In the genomic region with DNA sequence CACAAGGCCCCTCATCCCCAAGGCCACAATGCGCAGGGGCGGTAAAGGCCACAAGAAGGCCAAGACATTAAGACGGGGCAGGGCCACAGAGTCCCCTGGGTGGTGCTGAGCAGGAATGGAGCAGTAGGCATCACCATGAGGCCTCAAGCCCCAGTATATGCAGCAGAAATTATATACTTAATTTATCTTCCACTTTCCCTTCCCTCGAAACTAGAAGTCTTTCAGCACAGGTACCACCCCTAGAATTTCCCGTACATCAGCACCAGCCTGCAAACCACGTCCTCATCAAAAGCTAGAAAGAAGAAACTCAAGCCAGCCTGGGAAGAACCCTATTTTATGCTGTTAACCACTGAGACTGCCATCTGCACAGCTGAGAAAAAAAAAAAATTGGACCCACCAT, we compare ENCODE assay signal across 12 cellular contexts.
A peak's percentile ranks its signal among the peaks of the same experiment; 100 is the strongest.
DNase-seq lines count a peak whose midpoint lies in the region; ATAC-seq and TF ChIP-seq lines count a peak whose summit lies in the region.
"Had no signal": no experiment of that assay in that cellular context is flagged by ENCODE, and none has a peak within 500 bp of the region (broad histone marks: within the 10 kb centered on the region; RNA-seq: fewer than 3 reads in every experiment).

No MANE protein-coding gene starts in this region.

- H3K79me2 ChIP-seq in OCI-LY3 (ENCODE audit: low read length) = no peaks in the 10 kb centered on the region

- intact Hi-C loops in heart right ventricle (cut with DNase I) = no loop called here

- 84 to 91% methylated on average over 6 of the region's 6 CpGs for WGBS in heart right ventricle, 2 donors

- no peak overlapping the region for H3K9ac ChIP-seq in OCI-LY3 (ENCODE audit: low read length)

- no peaks in the 10 kb centered on the region for H4K20me1 ChIP-seq in OCI-LY3 (ENCODE audit: insufficient read depth, low read length)

- DNase-seq in GM12864 (ENCODE audit: low read depth) = peak; percentile 66
- no peak for DNase-seq in EL
- DNase-seq in NCI-H1436 treated with DMSO at 0.1 percent for 48 hours (lab: John Stamatoyannopoulos, UW) = no peak
- no peak for DNase-seq in heart right ventricle
- no peak for DNase-seq in SIG-M5 (lab: John Stamatoyannopoulos, UW)
- DNase-seq: head of caudate nucleus; NCI-H1092; stimulated activated CD4-positive, alpha-beta T cell treated with anti-CD3 and anti-CD28 coated beads, Interleukin-15, amount 100 ng/mL, for 24 hours had no signal

- peak overlapping the region; percentile 52; the same call in 1 of the 2 replicates for H3K4me2 ChIP-seq in OCI-LY3 (ENCODE audit: low read length)

- H3K4me1 ChIP-seq in OCI-LY3 (ENCODE audit: low read length) = peaks cover 48% of the 10 kb centered on the region
- H3K4me1 ChIP-seq in heart right ventricle = no peaks in the 10 kb centered on the region

- ATAC-seq in GM19351 (IDR thresholded peaks at IDR 0.05; ENCODE audit: unreplicated experiment) (peak; percentile 58), HG02852 (IDR thresholded peaks at IDR 0.05; ENCODE audit: unreplicated experiment) (peak; percentile 68), heart right ventricle (no peak)

- H3K9me3 ChIP-seq in OCI-LY3 (ENCODE audit: insufficient read depth, low read length) (no peaks in the 10 kb centered on the region), heart right ventricle (no peaks in the 10 kb centered on the region)

- H3K27me3 ChIP-seq in OCI-LY3 (ENCODE audit: low read depth, low read length) (no peaks in the 10 kb centered on the region), heart right ventricle (peaks cover 0 to 3% (median 0%) of the 10 kb centered on the region in 7 donors)

- H3K36me3 ChIP-seq in OCI-LY3 (replicated peaks; ENCODE audit: low read depth, low read length) = peaks cover 8% of the 10 kb centered on the region
- no peaks in the 10 kb centered on the region for H3K36me3 ChIP-seq in heart right ventricle

- H2AFZ ChIP-seq in OCI-LY3 (ENCODE audit: low read depth, low read length) = no peak overlapping the region

- H3K27ac ChIP-seq in OCI-LY3 (ENCODE audit: low read length) (peak overlapping the region; percentile 99), heart right ventricle (no peak overlapping the region)
- H3K27ac ChIP-seq: coronary artery had no signal

- no peak overlapping the region for H3K4me3 ChIP-seq in GM12864 (ENCODE audit: low read depth, low read length)
- H3K4me3 ChIP-seq in OCI-LY3 (ENCODE audit: low read length) = no peak overlapping the region
- no peak overlapping the region for H3K4me3 ChIP-seq in heart right ventricle
- H3K4me3 ChIP-seq: coronary artery had no signal

- TF ChIP-seq CTCF in GM12864 (IDR thresholded peaks at IDR 0.05; ENCODE audit: low read depth, low read length, missing control alignments) (no peak), OCI-LY3 (IDR thresholded peaks at IDR 0.05; ENCODE audit: low read depth, low read length) (no peak), heart right ventricle (IDR thresholded peaks at IDR 0.05) (no peak)

Comparison
In these comparisons a context has a peak if more than half of its experiments do, and no peak if none do; other contexts are left out.
1. ATAC-seq: peak in GM19351 (single experiment) and HG02852 (single experiment); none in heart right ventricle (0 of 8).